Comparison of ENCODE assay signal across 2 cellular contexts in the genomic region with DNA sequence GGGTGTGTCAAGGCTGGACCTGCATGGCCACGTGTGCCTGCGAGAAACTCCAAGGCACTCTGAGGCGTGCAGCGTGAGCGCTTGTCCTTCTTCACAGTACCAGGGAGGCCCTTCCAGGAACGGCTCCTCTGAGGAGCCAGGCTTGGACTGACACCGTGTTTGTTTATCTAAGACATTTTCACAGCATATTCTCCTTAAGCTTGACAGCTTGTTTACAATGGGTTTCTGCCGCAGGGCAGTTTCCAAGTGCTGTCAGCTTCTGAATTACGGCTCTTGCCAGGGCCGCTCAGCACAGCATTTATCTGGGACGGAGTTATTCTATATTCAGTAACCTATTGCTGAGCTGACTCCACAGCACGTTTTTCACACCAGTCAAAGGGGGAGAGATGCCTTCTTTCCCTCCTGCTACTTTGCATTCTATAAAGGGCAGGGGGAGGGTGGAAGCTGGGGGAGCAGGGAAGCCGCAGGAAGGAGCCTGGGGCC.
TF ChIP-seq lines count a peak whose summit lies in the region.

No MANE protein-coding gene starts in this region.

TF ChIP-seq in GM23338, 12 proteins besides CTCF, POLR2A, EP300 and RAD21 (continued from another document):
- TF ChIP-seq EZH2phosphoT487 (IDR thresholded peaks at IDR 0.05; ENCODE audit: unreplicated experiment) (no peak), CREB1 (CRISPR knock-in tag; IDR thresholded peaks at IDR 0.05; ENCODE audit: low read depth) (no peak)

TF ChIP-seq in H1, 55 proteins besides CTCF, POLR2A, EP300 and RAD21 (continued from another document):
- TF ChIP-seq, protein P1, sequence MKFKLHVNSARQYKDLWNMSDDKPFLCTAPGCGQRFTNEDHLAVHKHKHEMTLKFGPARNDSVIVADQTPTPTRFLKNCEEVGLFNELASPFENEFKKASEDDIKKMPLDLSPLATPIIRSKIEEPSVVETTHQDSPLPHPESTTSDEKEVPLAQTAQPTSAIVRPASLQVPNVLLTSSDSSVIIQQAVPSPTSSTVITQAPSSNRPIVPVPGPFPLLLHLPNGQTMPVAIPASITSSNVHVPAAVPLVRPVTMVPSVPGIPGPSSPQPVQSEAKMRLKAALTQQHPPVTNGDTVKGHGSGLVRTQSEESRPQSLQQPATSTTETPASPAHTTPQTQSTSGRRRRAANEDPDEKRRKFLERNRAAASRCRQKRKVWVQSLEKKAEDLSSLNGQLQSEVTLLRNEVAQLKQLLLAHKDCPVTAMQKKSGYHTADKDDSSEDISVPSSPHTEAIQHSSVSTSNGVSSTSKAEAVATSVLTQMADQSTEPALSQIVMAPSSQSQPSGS (IDR thresholded peaks at IDR 0.05; ENCODE audit: low read length), result no peak
- TF ChIP-seq SRF (IDR thresholded peaks at IDR 0.05; ENCODE audit: low read depth, low read length), result no peak
- TF ChIP-seq TEAD4 (IDR thresholded peaks at IDR 0.05; ENCODE audit: low read depth, low read length), result no peak
